In genomic region chr22:18980829-18981228, GRCh38 we compare ENCODE assay signal across 33 cellular contexts. TPM values are rescaled to one million over a fixed set of nuclear protein-coding genes. Genes with fewer than 3 reads are reported as not detected.
"Had no signal": no experiment of that assay in that cellular context is flagged by ENCODE, and none has a peak within 500 bp of the region (broad histone marks: within the 10 kb centered on the region; RNA-seq: fewer than 3 reads in every experiment).

No MANE protein-coding gene starts in this region.

- H3K9me3 ChIP-seq: neutrophil, right atrium auricular region, right lobe of liver, testis, thyroid gland, vagina had no signal

- H3K9me3 Mint-ChIP-seq: mesothelial cell of epicardium had no signal

- H3K4me3 ChIP-seq: left lung, lower lobe of right lung, neural progenitor cell, right atrium auricular region, right lobe of liver, skin epidermis, stomach, testis, thyroid gland, transverse colon, upper lobe of left lung, vagina had no signal

- H3K36me3 ChIP-seq: left lung, lower lobe of right lung, neural progenitor cell, neutrophil, right atrium auricular region, right lobe of liver, stomach, thyroid gland, transverse colon, upper lobe of left lung, vagina had no signal

- H3K4me1 Mint-ChIP-seq: immature natural killer cell; mesothelial cell of epicardium; naive B cell; natural killer cell; nephron progenitor cell; neural progenitor cell; stimulated activated naive B cell treated with anti-CD40 and anti-IgM and Interleukin-4, amounts not matched to agents 10 μg/mL and 1 μg/mL and 100 μg/mL, for 72 hours had no signal

- H3K4me1 ChIP-seq: left lung, lower lobe of right lung, neural progenitor cell, parathyroid adenoma, right atrium auricular region, right lobe of liver, stomach, testis, thyroid gland, transverse colon, upper lobe of left lung, vagina had no signal

- H3K27ac Mint-ChIP-seq: immature natural killer cell; mesothelial cell of epicardium; naive B cell; natural killer cell; nephron progenitor cell; neural progenitor cell; stimulated activated naive B cell treated with anti-CD40 and anti-IgM and Interleukin-4, amounts not matched to agents 10 μg/mL and 1 μg/mL and 100 μg/mL, for 72 hours had no signal

- H3K27ac ChIP-seq: left lung, lower lobe of right lung, neural progenitor cell, neutrophil, parathyroid adenoma, right atrium auricular region, right lobe of liver, skin epidermis, stomach, testis, thyroid gland, transverse colon, upper lobe of left lung, vagina had no signal

- H3K27me3 ChIP-seq: left lung, neural progenitor cell, right atrium auricular region, right lobe of liver, stomach, testis, thyroid gland, transverse colon, upper lobe of left lung, vagina had no signal

- DNase-seq: hypothalamus; immature natural killer cell; kidney; left colon; left lung; mammary epithelial cell; mesenchymal stem cell; naive B cell; natural killer cell; nephron progenitor cell; occipital lobe; stimulated activated CD4-positive, alpha-beta T cell treated with anti-CD3 and anti-CD28 coated beads, Interleukin-12 subunit alpha, Interleukin-12 subunit beta, amount 100 ng/mL, for 4 hours; stimulated activated CD4-positive, alpha-beta T cell treated with anti-CD3 and anti-CD28 coated beads, Interleukin-15, amount 100 ng/mL, for 24 hours; stimulated activated CD4-positive, alpha-beta T cell treated with anti-CD3 and anti-CD28 coated beads, Interleukin-2, amount 100 ng/mL, for 24 hours; stimulated activated CD4-positive, alpha-beta T cell treated with anti-CD3 and anti-CD28 coated beads, Interleukin-4, amount 100 ng/mL, for 1 hour; stimulated activated naive B cell treated with anti-CD40 and anti-IgM and Interleukin-4, amounts not matched to agents 10 μg/mL and 1 μg/mL and 100 μg/mL, for 72 hours; stimulated activated naive CD8-positive, alpha-beta T cell treated with anti-CD3 and anti-CD28 coated beads, Interleukin-15, Interleukin-2, amounts not matched to agents 100 U/mL and 50 U/mL, for 24 hours; stomach; testis; thyroid gland; transverse colon had no signal

- ATAC-seq: left colon; left lung; lower lobe of right lung; natural killer cell; stimulated activated naive B cell treated with anti-CD40 and anti-IgM and Interleukin-4, amounts not matched to agents 10 μg/mL and 1 μg/mL and 100 μg/mL, for 72 hours; stimulated activated naive CD8-positive, alpha-beta T cell treated with anti-CD3 and anti-CD28 coated beads, Interleukin-15, Interleukin-2, amounts not matched to agents 100 U/mL and 50 U/mL, for 24 hours had no signal

- H3K4me3 Mint-ChIP-seq: immature natural killer cell; mesothelial cell of epicardium; naive B cell; natural killer cell; nephron progenitor cell; neural progenitor cell; stimulated activated naive B cell treated with anti-CD40 and anti-IgM and Interleukin-4, amounts not matched to agents 10 μg/mL and 1 μg/mL and 100 μg/mL, for 72 hours had no signal

- H3K36me3 Mint-ChIP-seq: immature natural killer cell; mesothelial cell of epicardium; naive B cell; natural killer cell; stimulated activated naive B cell treated with anti-CD40 and anti-IgM and Interleukin-4, amounts not matched to agents 10 μg/mL and 1 μg/mL and 100 μg/mL, for 72 hours had no signal

RNA-seq across cellular contexts. Expression of gene PRODH, which starts 44.7 kb away (rescaled TPM):
- total RNA-seq: mononuclear cell, natural killer cell, pulmonary artery endothelial cell had no signal
- polyA plus RNA-seq: immature natural killer cell had no signal
